In genomic region chr5:128464596-128464995, GRCh38 we compare ENCODE assay signal across 20 cellular contexts.
DNase-seq lines count a peak whose midpoint lies in the region; ATAC-seq and TF ChIP-seq lines count a peak whose summit lies in the region.
"Had no signal": no experiment of that assay in that cellular context is flagged by ENCODE, and none has a peak within 500 bp of the region (broad histone marks: within the 10 kb centered on the region; RNA-seq: fewer than 3 reads in every experiment).

No MANE protein-coding gene starts in this region.

- H4K20me1 ChIP-seq in SK-N-SH (ENCODE audit: insufficient read depth): no peaks in the 10 kb centered on the region
- H4K20me1 ChIP-seq: BLaER1 treated with 17β-estradiol and CSF1 and Interleukin-3, amounts not matched to agents 10 nM and 100 nM had no signal

- no peak overlapping the region for H3K27ac Mint-ChIP-seq in stimulated activated effector memory CD8-positive, alpha-beta T cell treated with anti-CD3 and anti-CD28 coated beads, Interleukin-12 subunit alpha, Interleukin-12 subunit beta, amount 100 ng/mL, for 72 hours
- H3K27ac Mint-ChIP-seq: GM23338 had no signal

- no peaks in the 10 kb centered on the region for H3K4me1 Mint-ChIP-seq in stimulated activated effector memory CD8-positive, alpha-beta T cell treated with anti-CD3 and anti-CD28 coated beads, Interleukin-12 subunit alpha, Interleukin-12 subunit beta, amount 100 ng/mL, for 72 hours
- H3K4me1 Mint-ChIP-seq: GM23338 had no signal

- no peak overlapping the region for H3K4me3 ChIP-seq in SK-N-SH (ENCODE audit: low read depth in 2 of 2, low read length in 1 of 2)
- H3K4me3 ChIP-seq: BLaER1 treated with 17β-estradiol and CSF1 and Interleukin-3, amounts not matched to agents 10 nM and 100 nM; GM23338; SK-N-MC had no signal

- DNase-seq in SK-N-SH (no peak), RPMI7951 (ENCODE audit: low read depth) (peak; percentile 24), foreskin keratinocyte (peak in 1 of 2 donors; percentile 10), HPDE6-E6E7 (ENCODE audit: extremely low spot score) (no peak)
- no peak for DNase-seq in stimulated activated effector memory CD8-positive, alpha-beta T cell treated with anti-CD3 and anti-CD28 coated beads, Interleukin-12 subunit alpha, Interleukin-12 subunit beta, amount 100 ng/mL, for 72 hours (ENCODE audit: low spot score in 2 of 2)
- DNase-seq in effector CD4-positive, alpha-beta T cell: no peak
- DNase-seq in activated CD4-positive, alpha-beta T cell treated with anti-CD3 and anti-CD28 coated beads for 1 hour: no peak
- DNase-seq: 8988T, DND-41, GF-D8, KBM-7, NCI-H1436, NCI-H2029 treated with DMSO at 0.1 percent for 48 hours, NCI-H2171 treated with DMSO at 0.1 percent for 48 hours, NCI-H774 had no signal

- 27% methylated on average over 7 of the region's 9 CpGs for WGBS in SK-N-SH (ENCODE audit: low lambda C conversion rate)

- TF ChIP-seq CTCF in SK-N-SH (IDR thresholded peaks at IDR 0.05) (no peak), foreskin keratinocyte (conservative IDR thresholded peaks at IDR 0.05) (no peak)

- TF ChIP-seq EP300 in SK-N-SH (IDR thresholded peaks at IDR 0.05; ENCODE audit: borderline replicate concordance in 1 of 2, low read depth in 1 of 2, low read length in 1 of 2): no peak

- H2AFZ ChIP-seq in SK-N-SH (ENCODE audit: low read depth): no peak overlapping the region
- H2AFZ ChIP-seq: GM23338 had no signal

- ATAC-seq in SK-N-SH treated with all-trans-retinoic acid at 6 μM for 48 hours (peak; percentile 87), foreskin keratinocyte (peak; percentile 46)
- ATAC-seq in stimulated activated effector memory CD8-positive, alpha-beta T cell treated with anti-CD3 and anti-CD28 coated beads, Interleukin-12 subunit alpha, Interleukin-12 subunit beta, amount 100 ng/mL, for 72 hours: peak; percentile 19
- ATAC-seq: GM23338, HCT116 had no signal

- H3K36me3 ChIP-seq in SK-N-SH (replicated peaks in 1 of 2; ENCODE audit: control insufficient read depth in 1 of 2, insufficient read depth in 2 of 2, low read length in 1 of 2): no peaks in the 10 kb centered on the region
- H3K36me3 ChIP-seq: BLaER1 treated with 17β-estradiol and CSF1 and Interleukin-3, amounts not matched to agents 10 nM and 100 nM had no signal

- H3K27me3 ChIP-seq in SK-N-SH (ENCODE audit: insufficient read depth) (no peaks in the 10 kb centered on the region), foreskin keratinocyte (no peaks in the 10 kb centered on the region)
- H3K27me3 ChIP-seq: BLaER1 treated with 17β-estradiol and CSF1 and Interleukin-3, amounts not matched to agents 10 nM and 100 nM had no signal

- POLR2A ChIA-PET in SK-N-SH (lab: Yijun Ruan, JAX): no interaction called here

- H3K9me2 ChIP-seq in SK-N-SH: no peaks in the 10 kb centered on the region

- H3K79me2 ChIP-seq in SK-N-SH (ENCODE audit: insufficient read depth): no peaks in the 10 kb centered on the region

- H3K4me3 Mint-ChIP-seq in stimulated activated effector memory CD8-positive, alpha-beta T cell treated with anti-CD3 and anti-CD28 coated beads, Interleukin-12 subunit alpha, Interleukin-12 subunit beta, amount 100 ng/mL, for 72 hours: no peak overlapping the region
- H3K4me3 Mint-ChIP-seq: GM23338 had no signal

- no peaks in the 10 kb centered on the region; the same call in 1 of the 2 replicates for H3K9me3 ChIP-seq in SK-N-SH

- H3F3A ChIP-seq in SK-N-SH (replicated peaks; ENCODE audit: insufficient read depth): no peaks in the 10 kb centered on the region

- TF ChIP-seq RAD21 in SK-N-SH (IDR thresholded peaks at IDR 0.05; ENCODE audit: low read length): no peak

- H3K27ac ChIP-seq in SK-N-SH (ENCODE audit: low read depth in 2 of 2, low read length in 1 of 2): peak overlapping the region in 1 of 2 experiments; percentile 68; a peak in 1 of 4 replicates
- H3K27ac ChIP-seq in foreskin keratinocyte: no peak overlapping the region
- H3K27ac ChIP-seq: BLaER1 treated with 17β-estradiol and CSF1 and Interleukin-3, amounts not matched to agents 10 nM and 100 nM; SK-N-MC had no signal

- CTCF ChIA-PET in SK-N-SH (lab: Yijun Ruan, JAX): no interaction called here

- H3K9me3 Mint-ChIP-seq in stimulated activated effector memory CD8-positive, alpha-beta T cell treated with anti-CD3 and anti-CD28 coated beads, Interleukin-12 subunit alpha, Interleukin-12 subunit beta, amount 100 ng/mL, for 72 hours: peaks cover 6% of the 10 kb centered on the region

- H3K4me2 ChIP-seq in SK-N-SH: no peak overlapping the region
- H3K4me2 ChIP-seq: BLaER1 treated with 17β-estradiol and CSF1 and Interleukin-3, amounts not matched to agents 10 nM and 100 nM; GM23338 had no signal

- no peaks in the 10 kb centered on the region; a peak in 1 of 4 replicates for H3K4me1 ChIP-seq in SK-N-SH (ENCODE audit: control insufficient read depth in 1 of 2, insufficient read depth in 2 of 2, low read depth in 1 of 2, low read length in 1 of 2)
- no peaks in the 10 kb centered on the region for H3K4me1 ChIP-seq in foreskin keratinocyte
- H3K4me1 ChIP-seq: BLaER1 treated with 17β-estradiol and CSF1 and Interleukin-3, amounts not matched to agents 10 nM and 100 nM had no signal

- H3K36me3 Mint-ChIP-seq in stimulated activated effector memory CD8-positive, alpha-beta T cell treated with anti-CD3 and anti-CD28 coated beads, Interleukin-12 subunit alpha, Interleukin-12 subunit beta, amount 100 ng/mL, for 72 hours: no peaks in the 10 kb centered on the region

- no peak overlapping the region for H3K9ac ChIP-seq in SK-N-SH
- H3K9ac ChIP-seq: BLaER1 treated with 17β-estradiol and CSF1 and Interleukin-3, amounts not matched to agents 10 nM and 100 nM had no signal

TF ChIP-seq in SK-N-SH treated with all-trans-retinoic acid at 6 μM for 48 hours, 23 proteins besides CTCF, POLR2A, EP300 and RAD21:
- no peak for TF ChIP-seq OSR1 (CRISPR knock-in tag; IDR thresholded peaks at IDR 0.05)
- no peak for TF ChIP-seq ZNF8 (CRISPR knock-in tag; IDR thresholded peaks at IDR 0.05)
- no peak for TF ChIP-seq TCF4 (CRISPR knock-in tag; IDR thresholded peaks at IDR 0.05; ENCODE audit: borderline replicate concordance)
- no peak for TF ChIP-seq PATZ1 (CRISPR knock-in tag; IDR thresholded peaks at IDR 0.05; ENCODE audit: borderline replicate concordance)
- TF ChIP-seq ZFP30 (CRISPR knock-in tag; IDR thresholded peaks at IDR 0.05): no peak
- no peak for TF ChIP-seq TOX (CRISPR knock-in tag; IDR thresholded peaks at IDR 0.05; ENCODE audit: borderline replicate concordance)
- no peak for TF ChIP-seq ISL1 (CRISPR knock-in tag; IDR thresholded peaks at IDR 0.05)

TF ChIP-seq in SK-N-SH, 30 proteins besides CTCF, POLR2A, EP300 and RAD21:
- TF ChIP-seq MAX (IDR thresholded peaks at IDR 0.05; ENCODE audit: low read depth) (no peak), CHD2 (IDR thresholded peaks at IDR 0.05; ENCODE audit: low read length, partially characterized antibody) (no peak), RFX5 (IDR thresholded peaks at IDR 0.05; ENCODE audit: low read length) (no peak), ELF1 (IDR thresholded peaks at IDR 0.05) (no peak), PBX3 (IDR thresholded peaks at IDR 0.05) (no peak), FOSL2 (IDR thresholded peaks at IDR 0.05; ENCODE audit: borderline replicate concordance, low read depth) (no peak)

Comparison
In these comparisons a context has a peak if more than half of its experiments do, and no peak if none do; other contexts are left out.
1. ATAC-seq: peak in every context shown above with its lines; median percentile 87 in SK-N-SH treated with all-trans-retinoic acid at 6 μM for 48 hours; 46 in foreskin keratinocyte; 19 in stimulated activated effector memory CD8-positive, alpha-beta T cell treated with anti-CD3 and anti-CD28 coated beads, Interleukin-12 subunit alpha, Interleukin-12 subunit beta, amount 100 ng/mL, for 72 hours.